Comparison of ENCODE assay signal across 12 cellular contexts in genomic region chr18:58208207-58208944, GRCh38.
DNase-seq lines count a peak whose midpoint lies in the region; ATAC-seq and TF ChIP-seq lines count a peak whose summit lies in the region.
"Had no signal": no experiment of that assay in that cellular context is flagged by ENCODE, and none has a peak within 500 bp of the region (broad histone marks: within the 10 kb centered on the region; RNA-seq: fewer than 3 reads in every experiment).

No MANE protein-coding gene starts in this region.

- H3K4me1 Mint-ChIP-seq in stimulated activated memory B cell treated with anti-CD40 and anti-IgM and Interleukin-4, amounts not matched to agents 10 μg/mL and 1 μg/mL and 100 μg/mL, for 72 hours: peaks cover 63% of the 10 kb centered on the region

- peak overlapping the region; percentile 45 for H3K9ac ChIP-seq in adipocyte (ENCODE audit: low read length)

- no peaks in the 10 kb centered on the region for H3K36me3 ChIP-seq in adipocyte (ENCODE audit: control insufficient read depth, insufficient read depth, low read length, severe bottlenecking)
- H3K36me3 ChIP-seq in left lung: no peaks in the 10 kb centered on the region

- H3K9me3 Mint-ChIP-seq in stimulated activated memory B cell treated with anti-CD40 and anti-IgM and Interleukin-4, amounts not matched to agents 10 μg/mL and 1 μg/mL and 100 μg/mL, for 72 hours: peaks cover 3% of the 10 kb centered on the region
- H3K9me3 Mint-ChIP-seq: dendritic cell treated with granulocyte-macrophage colony-stimulating factor and Interleukin-4, amounts not matched to agents 40 ng/mL and 50 ng/mL, for 4 days had no signal

- DNase-seq in DMS 273 (lab: John Stamatoyannopoulos, UW; ENCODE audit: unreplicated experiment) (peak; percentile 12), DMS 273 treated with DMSO at 0.1 percent for 48 hours (lab: John Stamatoyannopoulos, UW) (no peak), adipocyte (ENCODE audit: low read depth) (no peak), left lung (no peak), NCI-H446 (lab: John Stamatoyannopoulos, UW) (no peak), SKM-1 (lab: John Stamatoyannopoulos, UW; ENCODE audit: unreplicated experiment) (no peak)
- DNase-seq: 8988T, NCI-H1417 treated with DMSO at 0.1 percent for 48 hours, nucleus accumbens had no signal

- peaks cover 11% of the 10 kb centered on the region for H3K36me3 Mint-ChIP-seq in stimulated activated memory B cell treated with anti-CD40 and anti-IgM and Interleukin-4, amounts not matched to agents 10 μg/mL and 1 μg/mL and 100 μg/mL, for 72 hours

- H3K4me1 ChIP-seq in adipocyte (ENCODE audit: control insufficient read depth, insufficient read depth, low read length): peaks cover 23% of the 10 kb centered on the region
- H3K4me1 ChIP-seq in left lung: peaks cover 12 to 19% of the 10 kb centered on the region in 2 donors

- TF ChIP-seq CTCF in left lung (IDR thresholded peaks at IDR 0.05): no peak

- H3K4me3 ChIP-seq in adipocyte (ENCODE audit: low read length) (peak overlapping the region; percentile 8), left lung (no peak overlapping the region)

- no peaks in the 10 kb centered on the region for H3K27me3 ChIP-seq in adipocyte (replicated peaks; ENCODE audit: control insufficient read depth, insufficient read depth, low read length)
- peaks cover 0 to 25% of the 10 kb centered on the region in 2 donors for H3K27me3 ChIP-seq in left lung

- H3K27me3 Mint-ChIP-seq in stimulated activated memory B cell treated with anti-CD40 and anti-IgM and Interleukin-4, amounts not matched to agents 10 μg/mL and 1 μg/mL and 100 μg/mL, for 72 hours: no peaks in the 10 kb centered on the region

- H3K9me3 ChIP-seq in adipocyte (ENCODE audit: control insufficient read depth, low read length): no peaks in the 10 kb centered on the region
- no peaks in the 10 kb centered on the region for H3K9me3 ChIP-seq in left lung

- ATAC-seq in left lung: peak; percentile 58
- ATAC-seq in stimulated activated memory B cell treated with anti-CD40 and anti-IgM and Interleukin-4, amounts not matched to agents 10 μg/mL and 1 μg/mL and 100 μg/mL, for 72 hours: peak; percentile 72
- no peak for ATAC-seq in HG02571 (IDR thresholded peaks at IDR 0.05; ENCODE audit: unreplicated experiment)

- H3K4me3 Mint-ChIP-seq in stimulated activated memory B cell treated with anti-CD40 and anti-IgM and Interleukin-4, amounts not matched to agents 10 μg/mL and 1 μg/mL and 100 μg/mL, for 72 hours: no peak overlapping the region
- H3K4me3 Mint-ChIP-seq: dendritic cell treated with granulocyte-macrophage colony-stimulating factor and Interleukin-4, amounts not matched to agents 40 ng/mL and 50 ng/mL, for 4 days had no signal

- intact Hi-C loops in left lung (cut with DNase I): no loop called here

- peak overlapping the region; percentile 55 to 60 for H3K27ac ChIP-seq in left lung

- peak overlapping the region; percentile 80 for H3K27ac Mint-ChIP-seq in stimulated activated memory B cell treated with anti-CD40 and anti-IgM and Interleukin-4, amounts not matched to agents 10 μg/mL and 1 μg/mL and 100 μg/mL, for 72 hours
- H3K27ac Mint-ChIP-seq: dendritic cell treated with granulocyte-macrophage colony-stimulating factor and Interleukin-4, amounts not matched to agents 40 ng/mL and 50 ng/mL, for 4 days had no signal
